In the genomic region with DNA sequence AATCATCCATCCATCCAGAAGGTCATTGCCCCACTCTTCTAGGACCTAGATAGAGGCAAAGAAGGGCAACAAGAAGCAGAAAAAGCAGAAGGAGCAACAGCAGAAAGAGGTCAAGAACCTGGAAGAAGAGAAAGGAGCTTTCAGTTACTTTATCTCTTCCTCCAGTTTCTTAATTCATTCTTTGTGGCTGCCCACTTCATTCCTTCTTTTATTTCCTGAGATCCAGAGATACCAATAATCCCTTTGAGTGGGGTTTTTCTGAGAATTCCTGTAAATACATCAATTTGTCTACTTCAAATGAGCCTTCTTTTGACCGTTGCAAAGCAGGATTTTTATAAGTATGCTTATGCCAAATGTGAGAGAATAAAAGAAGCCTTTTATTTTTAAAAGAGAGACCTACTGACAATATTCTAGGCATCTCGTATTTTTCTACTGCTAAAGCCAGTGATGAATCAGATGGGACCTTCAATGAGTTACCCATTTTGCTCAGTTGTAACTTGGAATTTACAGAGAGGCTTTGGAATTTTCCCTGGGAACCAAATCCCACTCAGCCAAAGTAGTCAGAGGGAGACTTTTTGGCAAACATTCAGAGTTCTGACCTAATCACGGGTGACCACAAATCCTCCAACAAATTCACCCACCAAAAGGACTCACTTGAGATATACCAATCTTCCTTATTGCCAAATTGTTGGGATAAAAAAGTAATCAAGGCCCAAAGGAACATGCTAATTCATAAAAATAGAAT, we compare ENCODE assay signal across 14 cellular contexts. TPM values are rescaled to one million over a fixed set of nuclear protein-coding genes. Genes with fewer than 3 reads are reported as not detected.
DNase-seq lines count a peak whose midpoint lies in the region; ATAC-seq and TF ChIP-seq lines count a peak whose summit lies in the region.
"Had no signal": no experiment of that assay in that cellular context is flagged by ENCODE, and none has a peak within 500 bp of the region (broad histone marks: within the 10 kb centered on the region; RNA-seq: fewer than 3 reads in every experiment).

No MANE protein-coding gene starts in this region.

- H2AK9ac ChIP-seq in IMR-90 (replicated peaks; ENCODE audit: low read depth, low read length, poor library complexity) = no peak overlapping the region

- H3K56ac ChIP-seq in IMR-90 (ENCODE audit: extremely low read depth, insufficient read depth, low read length) = no peak overlapping the region

- peaks cover 8% of the 10 kb centered on the region for H3K4me1 ChIP-seq in IMR-90 (ENCODE audit: control insufficient read depth, insufficient read depth, low read length)
- peaks cover 21% of the 10 kb centered on the region for H3K4me1 ChIP-seq in BE2C

- H3K9ac ChIP-seq in IMR-90 (ENCODE audit: low read depth, low read length) = no peak overlapping the region

- in situ Hi-C loops in IMR-90 (cut with MboI; ENCODE audit: low sequenced_read_pairs) = no loop called here

- H3K4me3 ChIP-seq in AG10803 (ENCODE audit: low read length) (no peak overlapping the region), IMR-90 (ENCODE audit: insufficient read depth, low read depth, low read length) (no peak overlapping the region), kidney epithelial cell (ENCODE audit: low read depth, low read length) (no peak overlapping the region), BE2C (ENCODE audit: low read depth, low read length) (no peak overlapping the region)
- H3K4me3 ChIP-seq: stomach had no signal

- H2AFZ ChIP-seq in IMR-90 (replicated peaks; ENCODE audit: low read length, poor library complexity) = no peak overlapping the region

- no peak overlapping the region for H2AK5ac ChIP-seq in IMR-90 (ENCODE audit: low read depth, low read length)

- H3K18ac ChIP-seq in IMR-90 (ENCODE audit: low read depth, low read length) = no peak overlapping the region

- DNase-seq in AG10803 (ENCODE audit: low read depth) (peak; percentile 77), IMR-90 (peak; percentile 92), kidney epithelial cell (ENCODE audit: low read depth) (peak; percentile 60), NCI-H82 (lab: John Stamatoyannopoulos, UW) (no peak), BE2C (no peak)
- DNase-seq: activated CD4-positive, CD25-positive, alpha-beta regulatory T cell treated with anti-CD3 and anti-CD28 coated beads, Interleukin-2, amount 50 U/mL, for 72 hours; activated naive CD4-positive, alpha-beta T cell treated with anti-CD3 and anti-CD28 coated beads, Interleukin-2, amount 50 U/mL, for 16 hours; stimulated activated CD4-positive, alpha-beta T cell treated with anti-CD3 and anti-CD28 coated beads, Interleukin-1b, Interleukin-23, amount 100 ng/mL, for 48 hours; stomach had no signal

- peak; percentile 66 for ATAC-seq in IMR-90 (ENCODE audit: low read depth)
- no peak for ATAC-seq in GM19397 (IDR thresholded peaks at IDR 0.05; ENCODE audit: unreplicated experiment)
- no peak for ATAC-seq in GM18870 (IDR thresholded peaks at IDR 0.05; ENCODE audit: unreplicated experiment)

- peaks cover 0 to 20% (median 3%) of the 10 kb centered on the region in 5 experiments for H3K9me3 Mint-ChIP-seq in brain

- dilution Hi-C loops in IMR-90 (cut with HindIII; ENCODE audit: low sequenced_read_pairs, unreplicated experiment) = no loop called here

- no peak overlapping the region for H3K4ac ChIP-seq in IMR-90 (ENCODE audit: low read depth, low read length)

- intact Hi-C loops in IMR-90 (cut with micrococcal nuclease) = no loop called here

- H3K9me3 ChIP-seq in IMR-90 (ENCODE audit: control insufficient read depth, insufficient read depth, low read length) (no peaks in the 10 kb centered on the region), BE2C (no peaks in the 10 kb centered on the region)
- H3K9me3 ChIP-seq: neutrophil, stomach had no signal

- H3K27me3 Mint-ChIP-seq in brain = peaks cover 7% of the 10 kb centered on the region

- no peak overlapping the region for H4K91ac ChIP-seq in IMR-90 (ENCODE audit: insufficient read depth, low read depth, low read length)

- H2BK15ac ChIP-seq in IMR-90 (ENCODE audit: low read depth, low read length) = 0 out of 3 replicates have a peak overlapping the region, but pooled peaks have one; percentile 20

- POLR2A ChIA-PET in IMR-90 (lab: Charles Lee; ENCODE audit: unreplicated experiment) = no interaction called here

- no TSS peak for BruUV-seq in IMR-90 (replicated peaks; lab: Mats Ljungman, UMichigan)

- peaks cover 29 to 59% of the 10 kb centered on the region in 2 experiments for H3K79me1 ChIP-seq in IMR-90 (ENCODE audit: low read depth in 1 of 2, low read length in 2 of 2)

- WGBS in IMR-90 (ENCODE audit: extremely low coverage in 2 of 2, insufficient read length in 1 of 2), 2 experiments = no CpG with 5 or more reads among the region's 3 CpGs

- CTCF ChIA-PET in IMR-90 (lab: Yijun Ruan, JAX) = interaction anchor here (0.6 kb wide), 1 partner anchor 54 kb away, joined by 3 read pairs; no protein-coding TSS in a partner anchor

- TF ChIP-seq CTCF in AG10803 (conservative IDR thresholded peaks at IDR 0.05; ENCODE audit: low read length) = no peak
- TF ChIP-seq CTCF in IMR-90 (conservative IDR thresholded peaks at IDR 0.05; ENCODE audit: low read depth, low read length) = no peak
- TF ChIP-seq CTCF in brain (conservative IDR thresholded peaks at IDR 0.05) = no peak
- TF ChIP-seq CTCF in kidney epithelial cell (IDR thresholded peaks at IDR 0.05; ENCODE audit: insufficient read depth, low read length, poor library complexity, severe bottlenecking) = no peak
- no peak for TF ChIP-seq CTCF in BE2C (IDR thresholded peaks at IDR 0.05; ENCODE audit: low read depth, low read length)

- 0 out of 4 replicates have a peak overlapping the region, but pooled peaks of 1 of the 2 experiments have one; percentile 6 for H4K8ac ChIP-seq in IMR-90 (ENCODE audit: low read depth in 2 of 2, low read length in 2 of 2)

- H3K23ac ChIP-seq in IMR-90 (ENCODE audit: low read depth, low read length) = no peak overlapping the region

- TF ChIP-seq POLR2A in IMR-90 (IDR thresholded peaks at IDR 0.05; ENCODE audit: low read depth, low read length) = no peak

- H2BK5ac ChIP-seq in IMR-90 (ENCODE audit: low read depth, low read length, poor library complexity, severe bottlenecking) = peak overlapping the region; percentile 29

- H3K27me3 ChIP-seq in IMR-90 (ENCODE audit: control insufficient read depth, insufficient read depth, low read length) = no peaks in the 10 kb centered on the region
- H3K27me3 ChIP-seq in kidney epithelial cell (ENCODE audit: control insufficient read depth, insufficient read depth, low read length) = no peaks in the 10 kb centered on the region
- H3K27me3 ChIP-seq in BE2C = no peaks in the 10 kb centered on the region
- H3K27me3 ChIP-seq: neutrophil, stomach had no signal

- no peak for TF ChIP-seq RAD21 in IMR-90 (IDR thresholded peaks at IDR 0.05; ENCODE audit: low read length)

- H3K14ac ChIP-seq in IMR-90 (replicated peaks; ENCODE audit: low read depth, low read length) = peak overlapping the region; percentile 49; the same call in 1 of the 2 replicates

- H3K27ac Mint-ChIP-seq in brain = peak overlapping the region in 3 of 5 experiments; percentile 25 to 51 (median 30)

- H4K20me1 ChIP-seq in IMR-90 (ENCODE audit: insufficient read depth, low read length) = no peaks in the 10 kb centered on the region

- H2BK120ac ChIP-seq in IMR-90 (ENCODE audit: low read depth, low read length) = peak overlapping the region; percentile 12; the same call in 1 of the 2 replicates

- peaks cover 51% of the 10 kb centered on the region for H3K36me3 Mint-ChIP-seq in brain

- no peak overlapping the region for H4K5ac ChIP-seq in IMR-90 (ENCODE audit: low read depth, low read length)

- no peak overlapping the region for H3K27ac ChIP-seq in IMR-90 (ENCODE audit: insufficient read depth, low read length)
- H3K27ac ChIP-seq: neutrophil, RWPE1, stomach had no signal

- H3K36me3 ChIP-seq in IMR-90 (ENCODE audit: control insufficient read depth, insufficient read depth, low read length) (peaks cover 3% of the 10 kb centered on the region; the same call in 1 of the 2 replicates), kidney epithelial cell (ENCODE audit: control insufficient read depth, insufficient read depth, low read length) (no peaks in the 10 kb centered on the region), BE2C (peaks cover 2% of the 10 kb centered on the region; the same call in 1 of the 2 replicates)

- no peak overlapping the region; the same call in 1 of the 2 replicates for H3K4me2 ChIP-seq in IMR-90 (ENCODE audit: low read depth, low read length)

- H3K9me1 ChIP-seq in IMR-90 (ENCODE audit: insufficient read depth, low read length) = peaks cover 4% of the 10 kb centered on the region; the same call in 1 of the 2 replicates

- peaks cover 85% of the 10 kb centered on the region for H3K4me1 Mint-ChIP-seq in brain

- H3K4me3 Mint-ChIP-seq in brain = peak overlapping the region in 1 of 5 experiments; percentile 15

- H2BK20ac ChIP-seq in IMR-90 (ENCODE audit: low read depth, low read length) = no peak overlapping the region; the same call in 1 of the 2 replicates

TF ChIP-seq in IMR-90, 13 proteins besides CTCF, POLR2A, EP300 and RAD21:
- TF ChIP-seq RFX5 (IDR thresholded peaks at IDR 0.05; ENCODE audit: low read depth, low read length) (no peak), BHLHE40 (IDR thresholded peaks at IDR 0.05; ENCODE audit: low read depth, low read length) (0 out of 2 replicates have a peak, but pooled peaks have one; percentile 28), RCOR1 (IDR thresholded peaks at IDR 0.05; ENCODE audit: insufficient replicate concordance, low read length) (no peak), FOS (IDR thresholded peaks at IDR 0.05; ENCODE audit: low read depth, low read length) (0 out of 2 replicates have a peak, but pooled peaks have one; percentile 9)

RNA-seq across cellular contexts. Expression of gene ZC3H12C, which starts 54.9 kb away (rescaled TPM):
- total RNA-seq in IMR-90 (2012; rRNA removed) = 14.2 and 15.8 TPM in 2 replicates
- polyA plus RNA-seq in IMR-90 (2012; rRNA removed) = 4.2 and 4.7 TPM in 2 replicates
- polyA plus RNA-seq in IMR-90 (2012; cell fraction: cytosol; rRNA removed) = 1.7 and 2.2 TPM in 2 replicates
- 5.2 and 12.8 TPM in 2 replicates for polyA plus RNA-seq in IMR-90 (2012; cell fraction: nucleus; rRNA removed; ENCODE audit: low replicate concordance)
- 2.5 TPM for polyA plus RNA-seq in brain (ENCODE audit: insufficient read depth, low read depth, low replicate concordance)
- 10.2 and 13.5 TPM in 2 replicates for total RNA-seq in kidney epithelial cell
- 4.1 TPM for polyA plus RNA-seq in BE2C (2012; ENCODE audit: insufficient read depth, insufficient read length, low read depth)

Comparison
In these comparisons a context has a peak if more than half of its experiments do, and no peak if none do; other contexts are left out.
1. DNase-seq: peak in AG10803 (single experiment), IMR-90 (single experiment) and kidney epithelial cell (single experiment); none in NCI-H82 (single experiment) and BE2C (single experiment).